Comparison of ENCODE assay signal across 9 cellular contexts in the genomic region with DNA sequence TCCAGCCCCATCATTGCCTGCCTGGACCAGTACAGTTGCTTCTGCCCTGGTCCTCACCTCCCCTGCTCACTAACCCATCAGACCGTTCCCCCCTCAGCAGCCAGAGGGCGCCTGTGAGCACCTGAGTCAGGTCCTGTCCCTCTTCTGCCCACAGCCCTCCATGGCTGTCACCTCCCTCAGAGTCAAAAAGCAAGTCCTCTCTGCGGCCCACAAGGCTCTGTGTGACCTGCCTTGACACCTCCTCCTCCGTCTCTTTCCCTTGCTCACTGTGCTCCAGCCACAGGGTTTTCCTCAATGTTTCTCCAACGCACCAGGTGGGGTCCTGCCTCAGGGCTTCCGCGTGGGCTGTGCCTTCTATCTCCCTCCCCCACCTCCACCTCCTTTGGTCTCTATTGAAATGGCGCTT. TPM values are rescaled to one million over a fixed set of nuclear protein-coding genes. Genes with fewer than 3 reads are reported as not detected.
A peak's percentile ranks its signal among the peaks of the same experiment; 100 is the strongest.
DNase-seq lines count a peak whose midpoint lies in the region; ATAC-seq and TF ChIP-seq lines count a peak whose summit lies in the region.
"Had no signal": no experiment of that assay in that cellular context is flagged by ENCODE, and none has a peak within 500 bp of the region (broad histone marks: within the 10 kb centered on the region; RNA-seq: fewer than 3 reads in every experiment).

No MANE protein-coding gene starts in this region.

- H3K4me3 Mint-ChIP-seq in activated CD8-positive, alpha-beta memory T cell treated with anti-CD3 and anti-CD28 coated beads, Interleukin-2, amount 10 ng/mL, durations not matched to agents 7 days and 5 days = no peak overlapping the region

- no peak overlapping the region for H3K27ac Mint-ChIP-seq in activated CD8-positive, alpha-beta memory T cell treated with anti-CD3 and anti-CD28 coated beads, Interleukin-2, amount 10 ng/mL, durations not matched to agents 7 days and 5 days

- H3K4me2 ChIP-seq in smooth muscle cell = no peak overlapping the region

- CTCF ChIA-PET in activated CD8-positive, alpha-beta memory T cell treated with anti-CD3 and anti-CD28 coated beads, Interleukin-2, amount 10 ng/mL, durations not matched to agents 7 days and 5 days (lab: Charles Lee) = no interaction called here

- TF ChIP-seq CTCF in foreskin keratinocyte (conservative IDR thresholded peaks at IDR 0.05) = peak; percentile 68
- TF ChIP-seq CTCF in smooth muscle cell (IDR thresholded peaks at IDR 0.05; ENCODE audit: borderline replicate concordance, insufficient read depth, poor library complexity, severe bottlenecking) = peak; percentile 50

- no peaks in the 10 kb centered on the region for H3K27me3 Mint-ChIP-seq in activated CD8-positive, alpha-beta memory T cell treated with anti-CD3 and anti-CD28 coated beads, Interleukin-2, amount 10 ng/mL, durations not matched to agents 7 days and 5 days

- no peaks in the 10 kb centered on the region for H4K20me1 ChIP-seq in smooth muscle cell (ENCODE audit: low read depth)

- H3F3A ChIP-seq in smooth muscle cell (ENCODE audit: low read depth) = no peaks in the 10 kb centered on the region

- in situ Hi-C loops in G401 (cut with HindIII; ENCODE audit: low sequenced_read_pairs) = no loop called here

- DNase-seq in G401 (ENCODE audit: low spot score) (peak; percentile 19), LoVo (ENCODE audit: low spot score) (peak; percentile 37), foreskin keratinocyte (no peak), smooth muscle cell (lab: John Stamatoyannopoulos, UW; ENCODE audit: unreplicated experiment) (no peak), T1000 (lab: John Stamatoyannopoulos, UW) (no peak), GOT3 (lab: John Stamatoyannopoulos, UW) (no peak)
- peak; percentile 58 for DNase-seq in activated CD8-positive, alpha-beta memory T cell treated with anti-CD3 and anti-CD28 coated beads, Interleukin-2, amount 10 ng/mL, durations not matched to agents 7 days and 5 days

- no peak overlapping the region for H3K27ac ChIP-seq in foreskin keratinocyte
- no peak overlapping the region for H3K27ac ChIP-seq in smooth muscle cell (ENCODE audit: low read depth)
- H3K27ac ChIP-seq: ovary had no signal

- H3K9ac ChIP-seq in smooth muscle cell (ENCODE audit: low read depth) = no peak overlapping the region

- WGBS in smooth muscle cell (ENCODE audit: low lambda C conversion rate) = 42% methylated on average over 8 of the region's 8 CpGs

- H3K4me3 ChIP-seq in smooth muscle cell = no peak overlapping the region
- H3K4me3 ChIP-seq: ovary had no signal

- H3K4me1 ChIP-seq in foreskin keratinocyte = no peaks in the 10 kb centered on the region
- H3K4me1 ChIP-seq in smooth muscle cell (ENCODE audit: low read depth) = no peaks in the 10 kb centered on the region

- H2AFZ ChIP-seq in smooth muscle cell (ENCODE audit: low read depth) = no peak overlapping the region

- H3K4me1 Mint-ChIP-seq in activated CD8-positive, alpha-beta memory T cell treated with anti-CD3 and anti-CD28 coated beads, Interleukin-2, amount 10 ng/mL, durations not matched to agents 7 days and 5 days = no peaks in the 10 kb centered on the region

- H3K36me3 Mint-ChIP-seq in activated CD8-positive, alpha-beta memory T cell treated with anti-CD3 and anti-CD28 coated beads, Interleukin-2, amount 10 ng/mL, durations not matched to agents 7 days and 5 days = no peaks in the 10 kb centered on the region

- no peaks in the 10 kb centered on the region for H3K36me3 ChIP-seq in smooth muscle cell (ENCODE audit: low read depth)
- H3K36me3 ChIP-seq: ovary had no signal

- no peak for ATAC-seq in activated CD8-positive, alpha-beta memory T cell treated with anti-CD3 and anti-CD28 coated beads, Interleukin-2, amount 10 ng/mL, durations not matched to agents 7 days and 5 days
- ATAC-seq in foreskin keratinocyte = peak; percentile 27
- no peak for ATAC-seq in HG03045 (IDR thresholded peaks at IDR 0.05; ENCODE audit: unreplicated experiment)

- H3K9me3 ChIP-seq in smooth muscle cell (replicated peaks; ENCODE audit: low read depth) = no peaks in the 10 kb centered on the region
- H3K9me3 ChIP-seq: ovary had no signal

- peaks cover 12% of the 10 kb centered on the region for H3K9me3 Mint-ChIP-seq in activated CD8-positive, alpha-beta memory T cell treated with anti-CD3 and anti-CD28 coated beads, Interleukin-2, amount 10 ng/mL, durations not matched to agents 7 days and 5 days (ENCODE audit: low read depth)

- no peaks in the 10 kb centered on the region for H3K79me2 ChIP-seq in smooth muscle cell (ENCODE audit: low read depth)

- H3K27me3 ChIP-seq in foreskin keratinocyte = no peaks in the 10 kb centered on the region
- no peaks in the 10 kb centered on the region for H3K27me3 ChIP-seq in smooth muscle cell (ENCODE audit: low read depth)
- H3K27me3 ChIP-seq: ovary had no signal

RNA-seq across cellular contexts. Expression of a gene that starts 29.4 kb away (rescaled TPM):
- 137 and 168 TPM in 2 replicates for total RNA-seq in G401 (2014; rRNA removed; shearing (Covaris generic))
- under 1 TPM; 0.16 to 0.32 TPM for total RNA-seq in activated CD8-positive, alpha-beta memory T cell treated with anti-CD3 and anti-CD28 coated beads, Interleukin-2, amount 10 ng/mL, durations not matched to agents 7 days and 5 days
- total RNA-seq in foreskin keratinocyte (12.4 and 19.5 TPM in 2 replicates), smooth muscle cell (57.1 and 71.6 TPM in 2 replicates)
- polyA plus RNA-seq in foreskin keratinocyte (3.2 and 4.6 TPM in 2 replicates), smooth muscle cell (24.8 and 30.2 TPM in 2 replicates)

Comparison
In these comparisons a context has a peak if more than half of its experiments do, and no peak if none do; other contexts are left out.
1. DNase-seq: peak in G401 (single experiment), LoVo (single experiment) and activated CD8-positive, alpha-beta memory T cell treated with anti-CD3 and anti-CD28 coated beads, Interleukin-2, amount 10 ng/mL, durations not matched to agents 7 days and 5 days (single experiment); none in foreskin keratinocyte (0 of 2), smooth muscle cell (single experiment), T1000 (single experiment) and GOT3 (single experiment).
2. RNA of a gene that starts 29.4 kb away (total RNA-seq): 137 to 168 TPM in G401, 57.1 to 71.6 TPM in smooth muscle cell and 12.4 to 19.5 TPM in foreskin keratinocyte; 0.16 to 0.32 TPM in activated CD8-positive, alpha-beta memory T cell treated with anti-CD3 and anti-CD28 coated beads, Interleukin-2, amount 10 ng/mL, durations not matched to agents 7 days and 5 days; every median in the first group is over 10 times any median in the second.